19 cellular contexts compared by ENCODE assay signal in the genomic region with DNA sequence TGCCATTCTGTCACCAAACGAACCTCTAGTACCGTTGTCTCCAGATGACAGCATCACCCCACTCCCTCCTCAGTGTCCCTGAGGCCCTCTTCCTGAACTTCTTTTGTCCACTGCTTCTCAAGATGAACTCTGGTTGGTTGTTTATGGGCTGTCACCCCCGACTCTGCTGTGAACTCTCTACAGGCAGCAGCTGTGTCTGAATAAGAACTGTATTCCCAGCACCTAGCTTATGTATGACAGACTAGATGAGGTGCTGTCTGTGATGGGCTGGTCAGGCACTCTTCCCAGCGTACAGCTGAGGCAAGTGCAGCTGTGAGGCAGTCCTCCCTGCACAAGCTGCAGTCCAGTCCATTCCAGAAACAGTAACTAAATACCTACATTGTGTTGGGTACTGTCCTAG.
"Had no signal": no experiment of that assay in that cellular context is flagged by ENCODE, and none has a peak within 500 bp of the region (broad histone marks: within the 10 kb centered on the region; RNA-seq: fewer than 3 reads in every experiment).

No MANE protein-coding gene starts in this region.

- H3K27ac ChIP-seq: colonic mucosa had no signal

- H3K27me3 ChIP-seq: colonic mucosa, testis had no signal

- H3K4me1 ChIP-seq: colonic mucosa had no signal

- H3K36me3 ChIP-seq: colonic mucosa had no signal

- H3K9me3 Mint-ChIP-seq: activated naive CD8-positive, alpha-beta T cell treated with anti-CD3 and anti-CD28 coated beads, Interleukin-2, amount 10 ng/mL, durations not matched to agents 7 days and 5 days; activated T-cell treated with anti-CD3 and anti-CD28 coated beads, Interleukin-2, amount 50 U/mL, for 72 hours; naive thymus-derived CD8-positive, alpha-beta T cell; stimulated activated naive CD8-positive, alpha-beta T cell treated with anti-CD3 and anti-CD28 coated beads, Interleukin-15, amount 100 ng/mL, for 72 hours had no signal

- H3K27ac Mint-ChIP-seq: activated naive CD8-positive, alpha-beta T cell treated with anti-CD3 and anti-CD28 coated beads, Interleukin-2, amount 10 ng/mL, durations not matched to agents 7 days and 5 days; activated T-cell treated with anti-CD3 and anti-CD28 coated beads, Interleukin-2, amount 50 U/mL, for 72 hours had no signal

- H3K36me3 Mint-ChIP-seq: activated naive CD8-positive, alpha-beta T cell treated with anti-CD3 and anti-CD28 coated beads, Interleukin-2, amount 10 ng/mL, durations not matched to agents 7 days and 5 days had no signal

- H3K9me3 ChIP-seq: colonic mucosa, mucosa of descending colon, testis had no signal

- DNase-seq: activated CD4-positive, alpha-beta T cell treated with anti-CD3 and anti-CD28 coated beads for 1 hour; activated CD4-positive, alpha-beta T cell treated with anti-CD3 and anti-CD28 coated beads, Interleukin-2, amount 50 U/mL, for 48 hours; activated CD8-positive, alpha-beta memory T cell treated with anti-CD3 and anti-CD28 coated beads, Interleukin-2, amount 50 U/mL, for 4 hours; activated gamma-delta T cell treated with Interleukin-2 at 50 U/mL for 16 hours; activated naive CD8-positive, alpha-beta T cell treated with anti-CD3 and anti-CD28 coated beads, Interleukin-2, amount 10 ng/mL, durations not matched to agents 7 days and 5 days; activated T-cell treated with anti-CD3 and anti-CD28 coated beads, Interleukin-2, amount 50 U/mL, for 72 hours; anterior cingulate cortex; effector CD4-positive, alpha-beta T cell; kidney; mucosa of descending colon; naive thymus-derived CD8-positive, alpha-beta T cell; occipital lobe; stimulated activated CD4-positive, alpha-beta T cell treated with anti-CD3 and anti-CD28 coated beads, Interleukin-15, amount 100 ng/mL, for 24 hours; stimulated activated CD4-positive, alpha-beta T cell treated with anti-CD3 and anti-CD28 coated beads, Interleukin-4, amount 100 ng/mL, for 24 hours; stimulated activated naive CD8-positive, alpha-beta T cell treated with anti-CD3 and anti-CD28 coated beads, Interleukin-15, amount 100 ng/mL, for 72 hours; SW 1271; testis had no signal

- ATAC-seq: activated T-cell treated with anti-CD3 and anti-CD28 coated beads, Interleukin-2, amount 50 U/mL, for 72 hours; mucosa of descending colon; naive thymus-derived CD8-positive, alpha-beta T cell; stimulated activated naive CD8-positive, alpha-beta T cell treated with anti-CD3 and anti-CD28 coated beads, Interleukin-15, amount 100 ng/mL, for 72 hours had no signal

- H3K27me3 Mint-ChIP-seq: activated naive CD8-positive, alpha-beta T cell treated with anti-CD3 and anti-CD28 coated beads, Interleukin-2, amount 10 ng/mL, durations not matched to agents 7 days and 5 days had no signal

- H3K4me3 ChIP-seq: colonic mucosa, lung, mucosa of descending colon, testis had no signal

- H3K4me3 Mint-ChIP-seq: activated naive CD8-positive, alpha-beta T cell treated with anti-CD3 and anti-CD28 coated beads, Interleukin-2, amount 10 ng/mL, durations not matched to agents 7 days and 5 days; activated T-cell treated with anti-CD3 and anti-CD28 coated beads, Interleukin-2, amount 50 U/mL, for 72 hours; naive thymus-derived CD8-positive, alpha-beta T cell; stimulated activated naive CD8-positive, alpha-beta T cell treated with anti-CD3 and anti-CD28 coated beads, Interleukin-15, amount 100 ng/mL, for 72 hours had no signal
